26 cellular contexts compared by ENCODE assay signal in genomic region chr15:71306538-71306937, GRCh38.
"Had no signal": no experiment of that assay in that cellular context is flagged by ENCODE, and none has a peak within 500 bp of the region (broad histone marks: within the 10 kb centered on the region; RNA-seq: fewer than 3 reads in every experiment).

No MANE protein-coding gene starts in this region.

- H3K4me3 ChIP-seq: neural progenitor cell, ovary, psoas muscle, right lobe of liver, sigmoid colon, stomach, thoracic aorta, thyroid gland, tibial nerve, upper lobe of left lung, vagina had no signal

- H3K27me3 ChIP-seq: ovary, right lobe of liver, sigmoid colon, stomach, thyroid gland, tibial nerve, upper lobe of left lung, vagina had no signal

- H3K9ac ChIP-seq: neural progenitor cell, parathyroid adenoma had no signal

- H3K9me3 ChIP-seq: ovary, psoas muscle, right lobe of liver, sigmoid colon, stomach, thoracic aorta, thyroid gland, tibial nerve, upper lobe of left lung, vagina had no signal

- H3K79me2 ChIP-seq: parathyroid adenoma had no signal

- H3K36me3 ChIP-seq: neural progenitor cell, ovary, right lobe of liver, sigmoid colon, stomach, thoracic aorta, thyroid gland, tibial nerve, upper lobe of left lung, vagina had no signal

- H3K4me1 ChIP-seq: parathyroid adenoma, psoas muscle, right lobe of liver, tibial nerve had no signal

- H2AFZ ChIP-seq: neural progenitor cell, parathyroid adenoma had no signal

- H3K4me2 ChIP-seq: neural progenitor cell had no signal

- DNase-seq: natural killer cell; occipital lobe; ovary; posterior cingulate gyrus; psoas muscle; right cardiac atrium; right lobe of liver; sigmoid colon; small intestine; stimulated activated CD4-positive, alpha-beta T cell treated with anti-CD3 and anti-CD28 coated beads, Interleukin-15, amount 100 ng/mL, for 24 hours; stimulated activated CD4-positive, alpha-beta T cell treated with anti-CD3 and anti-CD28 coated beads, Interleukin-2, amount 100 ng/mL, for 24 hours; stimulated activated CD4-positive, alpha-beta T cell treated with anti-CD3 and anti-CD28 coated beads, Interleukin-2, amount 100 ng/mL, for 48 hours; stimulated activated CD4-positive, alpha-beta T cell treated with anti-CD3 and anti-CD28 coated beads, Interleukin-4, amount 100 ng/mL, for 24 hours; stimulated activated naive B cell treated with anti-CD40 and anti-IgM and Interleukin-4, amounts not matched to agents 10 μg/mL and 1 μg/mL and 100 μg/mL, for 72 hours; stimulated activated naive CD4-positive, alpha-beta T cell treated with Interleukin-2 at 50 U/mL for 16 hours; stomach; thyroid gland; trophoblast cell; upper lobe of left lung had no signal

- FAIRE-seq: small intestine, urothelium cell line had no signal

- ATAC-seq: natural killer cell; psoas muscle; right cardiac atrium; right lobe of liver; stimulated activated effector memory CD8-positive, alpha-beta T cell treated with anti-CD3 and anti-CD28 coated beads, Interleukin-12 subunit alpha, Interleukin-12 subunit beta, amount 100 ng/mL, for 72 hours; stimulated activated naive B cell treated with anti-CD40 and anti-IgM and Interleukin-4, amounts not matched to agents 10 μg/mL and 1 μg/mL and 100 μg/mL, for 72 hours had no signal

- H3K27ac ChIP-seq: neural progenitor cell, ovary, parathyroid adenoma, psoas muscle, right lobe of liver, sigmoid colon, stomach, thoracic aorta, thyroid gland, tibial nerve, upper lobe of left lung, vagina had no signal
